In genomic region chr17:72514888-72515287, GRCh38 we compare ENCODE assay signal across 14 cellular contexts.
A peak's percentile ranks its signal among the peaks of the same experiment; 100 is the strongest.
DNase-seq lines count a peak whose midpoint lies in the region; ATAC-seq, FAIRE-seq and TF ChIP-seq lines count a peak whose summit lies in the region.
"Had no signal": no experiment of that assay in that cellular context is flagged by ENCODE, and none has a peak within 500 bp of the region (broad histone marks: within the 10 kb centered on the region; RNA-seq: fewer than 3 reads in every experiment).

No MANE protein-coding gene starts in this region.

- peak overlapping the region; percentile 93 for H3K27ac ChIP-seq in astrocyte (ENCODE audit: low read depth, low read length)
- H3K27ac ChIP-seq: SJCRH30 had no signal

- H3K27ac Mint-ChIP-seq in astrocyte (ENCODE audit: unreplicated experiment) = peak overlapping the region; percentile 88
- H3K27ac Mint-ChIP-seq: activated naive CD8-positive, alpha-beta T cell; stimulated activated naive B cell treated with anti-CD40 and anti-IgM and Interleukin-4, amounts not matched to agents 10 μg/mL and 1 μg/mL and 100 μg/mL, for 72 hours had no signal

- no peaks in the 10 kb centered on the region for H3K27me3 Mint-ChIP-seq in astrocyte (ENCODE audit: low read depth, unreplicated experiment)

- intact Hi-C loops in left cardiac atrium (cut with DNase I) = no loop called here

- peak overlapping the region; percentile 78 for H3K9ac ChIP-seq in astrocyte (ENCODE audit: low read length)

- peaks cover 65% of the 10 kb centered on the region for H4K20me1 ChIP-seq in astrocyte (ENCODE audit: insufficient read depth, low read length)

- FAIRE-seq in astrocyte (lab: Jason Lieb, UNC) = no peak

- H3K79me2 ChIP-seq in astrocyte (ENCODE audit: insufficient read depth, low read length) = peaks cover 94% of the 10 kb centered on the region

- no peak for TF ChIP-seq CTCF in astrocyte (IDR thresholded peaks at IDR 0.05; ENCODE audit: insufficient read depth, low read depth, low read length)

- H3K9me3 Mint-ChIP-seq in astrocyte (ENCODE audit: unreplicated experiment) = no peaks in the 10 kb centered on the region
- H3K9me3 Mint-ChIP-seq: stimulated activated naive B cell treated with anti-CD40 and anti-IgM and Interleukin-4, amounts not matched to agents 10 μg/mL and 1 μg/mL and 100 μg/mL, for 72 hours had no signal

- no peaks in the 10 kb centered on the region for H3K36me3 Mint-ChIP-seq in astrocyte (ENCODE audit: low read depth, unreplicated experiment)
- H3K36me3 Mint-ChIP-seq: activated naive CD8-positive, alpha-beta T cell; stimulated activated naive B cell treated with anti-CD40 and anti-IgM and Interleukin-4, amounts not matched to agents 10 μg/mL and 1 μg/mL and 100 μg/mL, for 72 hours had no signal

- no peaks in the 10 kb centered on the region for H3K9me3 ChIP-seq in astrocyte (ENCODE audit: insufficient read depth, low read depth, low read length)
- H3K9me3 ChIP-seq: SJCRH30 had no signal

- peaks cover 76% of the 10 kb centered on the region for H3K4me1 ChIP-seq in astrocyte (ENCODE audit: insufficient read depth, low read length)

- no peaks in the 10 kb centered on the region for H3K27me3 ChIP-seq in astrocyte (ENCODE audit: insufficient read depth, low read length)
- H3K27me3 ChIP-seq: SJCRH30 had no signal

- ATAC-seq in left cardiac atrium = peak; percentile 59 to 83
- ATAC-seq in GM19397 (IDR thresholded peaks at IDR 0.05; ENCODE audit: unreplicated experiment) = no peak
- no peak for ATAC-seq in GM19452 (IDR thresholded peaks at IDR 0.05; ENCODE audit: unreplicated experiment)
- no peak for ATAC-seq in HG02571 (IDR thresholded peaks at IDR 0.05; ENCODE audit: unreplicated experiment)
- ATAC-seq: stimulated activated naive B cell treated with anti-CD40 and anti-IgM and Interleukin-4, amounts not matched to agents 10 μg/mL and 1 μg/mL and 100 μg/mL, for 72 hours had no signal

- peak overlapping the region; percentile 81 for H3K4me2 ChIP-seq in astrocyte (ENCODE audit: low read length)

- peak; percentile 36 for DNase-seq in HCEC 1CT
- peak; percentile 93 for DNase-seq in astrocyte (ENCODE audit: low read depth)
- DNase-seq in left cardiac atrium = peak; percentile 69
- peak; percentile 60 for DNase-seq in skeletal muscle cell (ENCODE audit: low read depth)
- DNase-seq in ureter (ENCODE audit: low spot score) = no peak
- DNase-seq: activated CD4-positive, alpha-beta T cell treated with anti-CD3 and anti-CD28 coated beads, Interleukin-2, amount 50 U/mL, for 4 hours; erythroblast; mammary epithelial cell; SJCRH30; stimulated activated naive B cell treated with anti-CD40 and anti-IgM and Interleukin-4, amounts not matched to agents 10 μg/mL and 1 μg/mL and 100 μg/mL, for 72 hours had no signal

- peaks cover 50% of the 10 kb centered on the region for H3K4me1 Mint-ChIP-seq in astrocyte (ENCODE audit: low read depth, unreplicated experiment)

- H3K4me3 ChIP-seq in astrocyte (ENCODE audit: insufficient read depth, low read depth, low read length) = peak overlapping the region; percentile 45
- no peak overlapping the region for H3K4me3 ChIP-seq in skeletal muscle cell (ENCODE audit: low read depth, low read length)
- H3K4me3 ChIP-seq: SJCRH30 had no signal

- H3K36me3 ChIP-seq in astrocyte (ENCODE audit: insufficient read depth, low read length) = no peaks in the 10 kb centered on the region
- H3K36me3 ChIP-seq: SJCRH30 had no signal

- no peak overlapping the region for H3K4me3 Mint-ChIP-seq in astrocyte (ENCODE audit: unreplicated experiment)
- H3K4me3 Mint-ChIP-seq: activated naive CD8-positive, alpha-beta T cell; stimulated activated naive B cell treated with anti-CD40 and anti-IgM and Interleukin-4, amounts not matched to agents 10 μg/mL and 1 μg/mL and 100 μg/mL, for 72 hours had no signal

- no peak overlapping the region for H2AFZ ChIP-seq in astrocyte (ENCODE audit: low read depth, low read length)

Comparison
In these comparisons a context has a peak if more than half of its experiments do, and no peak if none do; other contexts are left out.
1. ATAC-seq: peak in left cardiac atrium (2 of 2); none in GM19397 (single experiment), GM19452 (single experiment) and HG02571 (single experiment).